1 cellular context compared by ENCODE assay signal in the genomic region with DNA sequence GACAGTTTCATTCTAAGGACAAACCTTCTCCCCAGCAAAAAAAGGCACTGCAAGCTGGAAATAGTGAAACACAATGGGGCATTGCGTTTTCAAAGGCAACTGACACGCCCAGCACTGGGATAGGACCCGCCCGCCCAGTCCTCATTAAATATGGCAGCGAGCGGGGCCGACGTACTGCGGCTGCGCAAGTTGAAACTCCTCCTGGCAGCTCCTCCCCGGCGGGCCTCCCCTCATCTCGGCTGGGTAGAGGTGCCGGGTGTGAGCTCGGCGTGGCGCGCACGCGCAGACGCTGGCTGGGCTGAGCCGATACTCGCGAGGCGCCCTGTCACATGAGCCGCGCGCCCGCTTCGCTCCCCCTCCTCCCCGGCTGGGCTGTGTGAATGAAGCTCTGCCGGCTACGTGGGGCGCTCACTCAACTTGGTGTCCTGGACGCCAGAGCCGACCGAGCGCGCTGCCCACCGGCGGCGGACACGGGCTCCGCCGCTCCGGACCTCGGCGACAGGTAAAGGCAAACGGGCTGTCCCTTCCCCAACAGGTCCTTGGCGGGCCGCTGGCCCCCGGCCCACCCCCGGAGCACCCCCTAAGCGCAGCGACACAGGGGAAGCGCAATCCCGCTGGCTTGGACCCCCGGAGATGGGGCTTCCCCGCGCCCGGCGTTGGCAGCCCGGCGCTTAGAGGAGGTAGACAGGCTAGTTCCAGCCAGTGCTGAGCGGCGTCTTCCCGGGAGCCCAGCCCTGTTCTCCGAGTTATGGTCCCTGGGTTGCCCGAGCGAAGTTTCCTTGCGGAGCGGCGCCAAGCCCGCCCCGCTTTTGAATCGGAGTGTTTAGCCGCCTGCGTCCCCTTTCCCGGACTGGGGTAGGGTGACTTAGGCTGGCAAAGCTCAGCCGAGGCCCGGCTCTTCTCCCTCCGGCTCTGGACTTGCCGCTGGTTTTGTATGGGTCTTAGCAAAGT.
TF ChIP-seq lines count a peak whose summit lies in the region.

A gene (plus strand): TSS at position 306 of the 951 bp plus-strand sequence. CDS start 2,703 bp downstream, outside the sequence.

TF ChIP-seq in WTC11, 78 proteins besides CTCF, POLR2A, EP300 and RAD21 (continued from another document):
- TF ChIP-seq, protein P1, sequence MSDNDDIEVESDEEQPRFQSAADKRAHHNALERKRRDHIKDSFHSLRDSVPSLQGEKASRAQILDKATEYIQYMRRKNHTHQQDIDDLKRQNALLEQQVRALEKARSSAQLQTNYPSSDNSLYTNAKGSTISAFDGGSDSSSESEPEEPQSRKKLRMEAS (CRISPR knock-in tag; IDR thresholded peaks at IDR 0.05), result peak; percentile 76
- TF ChIP-seq RELA (CRISPR knock-in tag; IDR thresholded peaks at IDR 0.05; ENCODE audit: borderline replicate concordance) (no peak), NFYB (CRISPR knock-in tag; conservative IDR thresholded peaks at IDR 0.05; ENCODE audit: low read depth) (no peak), ZNF263 (CRISPR knock-in tag; IDR thresholded peaks at IDR 0.05; ENCODE audit: low read depth) (peak; percentile 75; the same call in 1 of the 2 replicates), SMAD3 (CRISPR knock-in tag; IDR thresholded peaks at IDR 0.05; ENCODE audit: borderline replicate concordance) (no peak), FOXK1 (CRISPR knock-in tag; IDR thresholded peaks at IDR 0.05) (0 out of 2 replicates have a peak, but pooled peaks have one; percentile 26)
- TF ChIP-seq, protein P2, sequence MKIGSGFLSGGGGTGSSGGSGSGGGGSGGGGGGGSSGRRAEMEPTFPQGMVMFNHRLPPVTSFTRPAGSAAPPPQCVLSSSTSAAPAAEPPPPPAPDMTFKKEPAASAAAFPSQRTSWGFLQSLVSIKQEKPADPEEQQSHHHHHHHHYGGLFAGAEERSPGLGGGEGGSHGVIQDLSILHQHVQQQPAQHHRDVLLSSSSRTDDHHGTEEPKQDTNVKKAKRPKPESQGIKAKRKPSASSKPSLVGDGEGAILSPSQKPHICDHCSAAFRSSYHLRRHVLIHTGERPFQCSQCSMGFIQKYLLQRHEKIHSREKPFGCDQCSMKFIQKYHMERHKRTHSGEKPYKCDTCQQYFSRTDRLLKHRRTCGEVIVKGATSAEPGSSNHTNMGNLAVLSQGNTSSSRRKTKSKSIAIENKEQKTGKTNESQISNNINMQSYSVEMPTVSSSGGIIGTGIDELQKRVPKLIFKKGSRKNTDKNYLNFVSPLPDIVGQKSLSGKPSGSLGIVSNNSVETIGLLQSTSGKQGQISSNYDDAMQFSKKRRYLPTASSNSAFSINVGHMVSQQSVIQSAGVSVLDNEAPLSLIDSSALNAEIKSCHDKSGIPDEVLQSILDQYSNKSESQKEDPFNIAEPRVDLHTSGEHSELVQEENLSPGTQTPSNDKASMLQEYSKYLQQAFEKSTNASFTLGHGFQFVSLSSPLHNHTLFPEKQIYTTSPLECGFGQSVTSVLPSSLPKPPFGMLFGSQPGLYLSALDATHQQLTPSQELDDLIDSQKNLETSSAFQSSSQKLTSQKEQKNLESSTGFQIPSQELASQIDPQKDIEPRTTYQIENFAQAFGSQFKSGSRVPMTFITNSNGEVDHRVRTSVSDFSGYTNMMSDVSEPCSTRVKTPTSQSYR (CRISPR knock-in tag; IDR thresholded peaks at IDR 0.05), result no peak
TF ChIP-seq in WTC11: peak in this region for 8.
